ENCODE assay signal across 11 cellular contexts in the genomic region with DNA sequence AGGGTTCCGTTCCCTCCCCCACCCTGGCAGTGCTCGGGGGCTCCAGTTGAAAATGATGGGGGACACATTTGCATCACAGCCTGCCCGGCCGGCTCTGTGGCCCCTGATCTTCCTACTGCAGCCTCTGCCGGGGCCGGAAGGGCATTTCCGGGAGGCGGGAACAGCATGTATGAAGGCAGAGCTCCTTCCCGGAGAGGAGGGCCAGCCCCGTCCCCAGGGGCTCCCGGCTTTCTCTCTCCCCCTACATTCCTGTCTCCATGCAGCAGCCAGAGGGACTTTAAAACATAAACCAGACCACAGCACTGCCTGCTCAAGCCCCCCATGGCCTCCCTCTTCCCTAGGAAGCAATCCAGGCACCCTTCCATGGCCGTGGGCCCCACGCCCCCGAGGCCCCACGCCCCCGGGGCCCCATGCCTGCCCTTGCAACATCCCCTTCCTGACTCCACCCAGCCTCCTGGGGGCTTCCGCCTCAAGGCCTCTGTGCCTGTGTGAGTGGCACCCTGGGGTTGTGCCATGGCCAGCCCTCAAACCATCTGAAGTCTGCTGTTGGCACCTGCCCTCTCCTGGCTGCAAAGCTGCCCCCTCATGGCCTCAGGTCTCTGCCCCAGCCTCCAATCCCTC.
DNase-seq lines count a peak whose midpoint lies in the region; FAIRE-seq and TF ChIP-seq lines count a peak whose summit lies in the region.
"Had no signal": no experiment of that assay in that cellular context is flagged by ENCODE, and none has a peak within 500 bp of the region (broad histone marks: within the 10 kb centered on the region; RNA-seq: fewer than 3 reads in every experiment).

No MANE protein-coding gene starts in this region.

- H3K9ac ChIP-seq in fibroblast of lung (ENCODE audit: insufficient read depth, low read length): peak overlapping the region; percentile 16

- no peak for TF ChIP-seq CTCF in breast epithelium (IDR thresholded peaks at IDR 0.05)
- no peak for TF ChIP-seq CTCF in MCF 10A (IDR thresholded peaks at IDR 0.05; ENCODE audit: unreplicated experiment)
- no peak for TF ChIP-seq CTCF in fibroblast of lung (conservative IDR thresholded peaks at IDR 0.05 in 1 of 2, IDR thresholded peaks at IDR 0.05 in 1 of 2; ENCODE audit: low read depth in 1 of 2, low read length in 2 of 2)
- TF ChIP-seq CTCF in nephron (IDR thresholded peaks at IDR 0.05; ENCODE audit: unreplicated experiment in 3 of 3): no peak
- TF ChIP-seq CTCF in brain microvascular endothelial cell (IDR thresholded peaks at IDR 0.05; ENCODE audit: low read depth, low read length, missing control alignments): no peak

- no peaks in the 10 kb centered on the region for H3K36me3 ChIP-seq in breast epithelium
- H3K36me3 ChIP-seq in fibroblast of lung (ENCODE audit: control insufficient read depth, insufficient read depth, low read length): no peaks in the 10 kb centered on the region
- no peaks in the 10 kb centered on the region for H3K36me3 ChIP-seq in brain microvascular endothelial cell (replicated peaks)
- H3K36me3 ChIP-seq: tibial nerve had no signal

- H3K27ac ChIP-seq in breast epithelium (peak overlapping the region; percentile 57 to 84), fibroblast of lung (ENCODE audit: insufficient read depth, low read length) (no peak overlapping the region), brain microvascular endothelial cell (no peak overlapping the region)

- H3K27me3 Mint-ChIP-seq in MCF 10A (ENCODE audit: insufficient read depth, unreplicated experiment) (peaks cover 43% of the 10 kb centered on the region), nephron (ENCODE audit: low read depth) (peaks cover 8% of the 10 kb centered on the region)

- FAIRE-seq in HTR-8/SVneo (lab: Jason Lieb, UNC): no peak

- H3K36me3 Mint-ChIP-seq in MCF 10A (ENCODE audit: insufficient read depth, unreplicated experiment): no peaks in the 10 kb centered on the region
- peaks cover 4% of the 10 kb centered on the region for H3K36me3 Mint-ChIP-seq in nephron (ENCODE audit: low read depth)

- no peak overlapping the region for H3K4me2 ChIP-seq in fibroblast of lung (ENCODE audit: extremely low read depth, insufficient read depth, low read length)

- in situ Hi-C loops in brain microvascular endothelial cell (cut with HindIII; ENCODE audit: low pct_ligation_motif_present, low sequenced_read_pairs): no loop called here

- TF ChIP-seq POLR2A in breast epithelium (IDR thresholded peaks at IDR 0.05): no peak

- intact Hi-C loops in breast epithelium (cut with DNase I; ENCODE audit: low total_unique reads) (no loop called here), MCF 10A (cut with micrococcal nuclease) (no loop called here)

- H3K27me3 ChIP-seq in breast epithelium (no peaks in the 10 kb centered on the region), fibroblast of lung (ENCODE audit: control insufficient read depth, insufficient read depth, low read length) (peaks cover 14% of the 10 kb centered on the region), brain microvascular endothelial cell (replicated peaks) (peaks cover 11% of the 10 kb centered on the region)
- H3K27me3 ChIP-seq: tibial nerve had no signal

- H3K4me1 Mint-ChIP-seq in MCF 10A (ENCODE audit: insufficient read depth, unreplicated experiment) (no peaks in the 10 kb centered on the region), nephron (peaks cover 65% of the 10 kb centered on the region)

- CTCF ChIA-PET in MCF 10A (lab: Yijun Ruan, JAX): interaction anchor here (0.7 kb wide), 1 partner anchor 661 kb away, joined by 3 read pairs; no protein-coding TSS in a partner anchor

- H3K9me3 ChIP-seq in breast epithelium (peaks cover 0 to 6% of the 10 kb centered on the region in 2 donors), fibroblast of lung (ENCODE audit: control insufficient read depth, insufficient read depth, low read depth, low read length) (no peaks in the 10 kb centered on the region)

- BruUV-seq in MCF 10A (replicated peaks; lab: Mats Ljungman, UMichigan): no TSS peak

- H3K4me3 ChIP-seq in breast epithelium (peak overlapping the region; percentile 23 to 56 (median 29)), fibroblast of lung (replicated peaks in 1 of 4; ENCODE audit: control extremely low read depth in 1 of 4, insufficient read depth in 1 of 4, low read depth in 3 of 4, low read length in 4 of 4) (no peak overlapping the region), brain microvascular endothelial cell (ENCODE audit: low read depth, low read length) (no peak overlapping the region)

- H3K27ac Mint-ChIP-seq in MCF 10A (ENCODE audit: low read depth, unreplicated experiment) (no peak overlapping the region), nephron (peak overlapping the region; percentile 98 to 99 (median 98))

- no peaks in the 10 kb centered on the region for H4K20me1 ChIP-seq in fibroblast of lung (ENCODE audit: control insufficient read depth, extremely low read depth, insufficient read depth, low read length)

- H3K9me3 Mint-ChIP-seq in MCF 10A (ENCODE audit: unreplicated experiment): peaks cover 38% of the 10 kb centered on the region
- H3K9me3 Mint-ChIP-seq in nephron: peaks cover 19% of the 10 kb centered on the region

- DNase-seq in breast epithelium (ENCODE audit: low spot score in 2 of 2) (no peak), MCF 10A (ENCODE audit: unreplicated experiment) (no peak), fibroblast of lung (ENCODE audit: low read depth in 2 of 2) (no peak), HTR-8/SVneo (ENCODE audit: insufficient read length, low spot score) (no peak), NCI-H1417 (lab: John Stamatoyannopoulos, UW) (no peak), HT-29 (ENCODE audit: low spot score) (no peak), brain microvascular endothelial cell (no peak)
- DNase-seq: effector memory CD8-positive, alpha-beta T cell; NCI-H1436 had no signal

- H3K79me2 ChIP-seq in fibroblast of lung (ENCODE audit: control insufficient read depth, insufficient read depth, low read length): no peaks in the 10 kb centered on the region

- H2AFZ ChIP-seq in fibroblast of lung (ENCODE audit: low read length): peak overlapping the region; percentile 20

- peaks cover 9 to 25% of the 10 kb centered on the region in 2 donors for H3K4me1 ChIP-seq in breast epithelium
- peaks cover 6% of the 10 kb centered on the region for H3K4me1 ChIP-seq in fibroblast of lung (ENCODE audit: control insufficient read depth, extremely low read depth, insufficient read depth, low read length)

- H3K4me3 Mint-ChIP-seq in MCF 10A (ENCODE audit: unreplicated experiment): no peak overlapping the region
- H3K4me3 Mint-ChIP-seq in nephron: peak overlapping the region; percentile 68 to 72 (median 68)
- H3K4me3 Mint-ChIP-seq: effector memory CD8-positive, alpha-beta T cell had no signal

- POLR2A ChIA-PET in MCF 10A (lab: Yijun Ruan, JAX): no interaction called here

Comparison
In these comparisons a context has a peak if more than half of its experiments do, and no peak if none do; other contexts are left out.
1. H3K27ac ChIP-seq: peak in breast epithelium (2 of 2); none in fibroblast of lung (single experiment) and brain microvascular endothelial cell (single experiment).
2. H3K4me3 ChIP-seq: peak in breast epithelium (3 of 3); none in fibroblast of lung (0 of 4) and brain microvascular endothelial cell (single experiment).